Comparison of ENCODE assay signal across 1 cellular context in genomic region chr7:13115157-13115772, GRCh38.
TF ChIP-seq lines count a peak whose summit lies in the region.

No MANE protein-coding gene starts in this region.

TF ChIP-seq in SK-N-SH, 30 proteins besides CTCF, POLR2A, EP300 and RAD21 (continued from another document):
- TF ChIP-seq USF2 (IDR thresholded peaks at IDR 0.05; ENCODE audit: borderline replicate concordance, low read depth, low read length) (no peak), MXI1 (IDR thresholded peaks at IDR 0.05; ENCODE audit: low read depth, low read length) (no peak), FOSL2 (IDR thresholded peaks at IDR 0.05; ENCODE audit: borderline replicate concordance, low read depth) (no peak), PBX3 (IDR thresholded peaks at IDR 0.05) (no peak)
